In genomic region chr10:6751363-6751762, GRCh38 we compare ENCODE assay signal across 33 cellular contexts.
"Had no signal": no experiment of that assay in that cellular context is flagged by ENCODE, and none has a peak within 500 bp of the region (broad histone marks: within the 10 kb centered on the region; RNA-seq: fewer than 3 reads in every experiment).

No MANE protein-coding gene starts in this region.

- H2AFZ ChIP-seq: PC-9 had no signal

- ATAC-seq: activated CD8-positive, alpha-beta T cell treated with anti-CD3 and anti-CD28 coated beads for 36 hours; activated naive CD8-positive, alpha-beta T cell treated with anti-CD3 and anti-CD28 coated beads, Interleukin-2, amount 50 U/mL, for 24 hours; Right ventricle myocardium inferior; SK-N-SH treated with all-trans-retinoic acid at 6 μM for 48 hours; T-cell; T-helper 17 cell had no signal

- H3K4me3 ChIP-seq: PC-9 had no signal

- DNase-seq: activated B cell treated with CpG ODN at 0.5 μM for 24 hours; activated CD4-positive, alpha-beta T cell treated with anti-CD3 and anti-CD28 coated beads for 48 hours; activated CD4-positive, alpha-beta T cell treated with anti-CD3 and anti-CD28 coated beads, Interleukin-2, amount 50 U/mL, for 4 hours; activated CD4-positive, CD25-positive, alpha-beta regulatory T cell treated with anti-CD3 and anti-CD28 coated beads, Interleukin-2, amount 50 U/mL, for 72 hours; activated CD8-positive, alpha-beta T cell treated with anti-CD3 and anti-CD28 coated beads for 36 hours; activated gamma-delta T cell; activated naive CD4-positive, alpha-beta T cell treated with Interleukin-2 at 50 U/mL for 16 hours; activated naive CD8-positive, alpha-beta T cell treated with anti-CD3 and anti-CD28 coated beads, Interleukin-2, amount 50 U/mL, for 24 hours; activated T-cell treated with anti-CD3 and anti-CD28 coated beads, Interleukin-2, amount 50 U/mL, for 1 hour; amniotic stem cell; aorta; brain microvascular endothelial cell; central memory CD4-positive, alpha-beta T cell; Kasumi-1; NCI-H1092 treated with DMSO at 0.1 percent for 48 hours; NCI-H1417; NCI-H146; NCI-H187; NCI-H2029 treated with DMSO at 0.1 percent for 48 hours; NCI-H2107; NCI-H2171; NCI-H510A; NCI-H526; NCI-H748 treated with DMSO at 0.1 percent for 48 hours; NK-92 treated with Interleukin-12 subunit alpha and Interleukin-12 subunit beta, amount 100 ng/mL, for 24 hours; SIG-M5; T-cell; T-helper 17 cell had no signal

- H3K27me3 ChIP-seq: brain microvascular endothelial cell had no signal

- H3K27ac ChIP-seq: brain microvascular endothelial cell, PC-9, RWPE1, VCaP had no signal

- H3K36me3 ChIP-seq: brain microvascular endothelial cell had no signal
